In genomic region chr4:39617534-39617933, GRCh38 we compare ENCODE assay signal across 3 cellular contexts.
TF ChIP-seq lines count a peak whose summit lies in the region.

No MANE protein-coding gene starts in this region.

TF ChIP-seq in A549, 52 proteins besides CTCF, POLR2A, EP300 and RAD21:
- TF ChIP-seq MAFK (IDR thresholded peaks at IDR 0.05; ENCODE audit: partially characterized antibody) (no peak), BCL3 (IDR thresholded peaks at IDR 0.05) (no peak), EHMT2 (IDR thresholded peaks at IDR 0.05; ENCODE audit: low read depth) (no peak), NPAS2 (CRISPR knock-in tag; IDR thresholded peaks at IDR 0.05; ENCODE audit: borderline replicate concordance) (no peak), CBX2 (IDR thresholded peaks at IDR 0.05; ENCODE audit: borderline replicate concordance, low read depth) (no peak), ZC3H11A (IDR thresholded peaks at IDR 0.05) (no peak), ZFP36 (IDR thresholded peaks at IDR 0.05; ENCODE audit: borderline replicate concordance, partially characterized antibody) (no peak)

TF ChIP-seq in IMR-90, 13 proteins besides CTCF, POLR2A, EP300 and RAD21:
- no peak for TF ChIP-seq USF2 (IDR thresholded peaks at IDR 0.05; ENCODE audit: low read depth, low read length)
- TF ChIP-seq CEBPB (IDR thresholded peaks at IDR 0.05; ENCODE audit: low read depth, low read length) = no peak
- TF ChIP-seq MAFK (IDR thresholded peaks at IDR 0.05; ENCODE audit: low read depth, low read length) = no peak

TF ChIP-seq in WTC11, 78 proteins besides CTCF, POLR2A, EP300 and RAD21:
- TF ChIP-seq ZSCAN18 (CRISPR knock-in tag; IDR thresholded peaks at IDR 0.05) = no peak
